Comparison of ENCODE assay signal across 14 cellular contexts in genomic region chr2:186526281-186526680, GRCh38. TPM values are rescaled to one million over a fixed set of nuclear protein-coding genes. Genes with fewer than 3 reads are reported as not detected.
DNase-seq lines count a peak whose midpoint lies in the region; ATAC-seq, FAIRE-seq and TF ChIP-seq lines count a peak whose summit lies in the region.
"Had no signal": no experiment of that assay in that cellular context is flagged by ENCODE, and none has a peak within 500 bp of the region (broad histone marks: within the 10 kb centered on the region; RNA-seq: fewer than 3 reads in every experiment).

No MANE protein-coding gene starts in this region.

- H2AFZ ChIP-seq in HepG2 (ENCODE audit: low read length) (no peak overlapping the region), endothelial cell of umbilical vein (ENCODE audit: low read depth, low read length) (no peak overlapping the region)

- in situ Hi-C loops in HepG2 (cut with HindIII; ENCODE audit: extremely low pct_ligation_motif_present, low pct_unique_long_range_greater_than_20kb) = no loop called here

- H3K9ac ChIP-seq in HepG2 (ENCODE audit: insufficient read depth, low read depth, low read length) = no peak overlapping the region
- H3K9ac ChIP-seq in endothelial cell of umbilical vein (replicated peaks; ENCODE audit: extremely low read depth, insufficient read depth, low read length) = no peak overlapping the region

- CTCF ChIA-PET in HepG2 (lab: Yijun Ruan, JAX; ENCODE audit: low intra/inter-chr PET ratio, low total read pairs) = no interaction called here
- CTCF ChIA-PET in endothelial cell of umbilical vein (lab: Charles Lee) = interaction anchor here (0.6 kb wide), 1 partner anchor 49 kb away, joined by 3 read pairs; no protein-coding TSS in a partner anchor
- CTCF ChIA-PET in GM10248 (lab: Yijun Ruan, JAX) = interaction anchor here (1.7 kb wide), 1 partner anchor 25 kb away, joined by 3 read pairs; no protein-coding TSS in a partner anchor

- POLR2A ChIA-PET in HepG2 (lab: Yijun Ruan, JAX) = interaction anchor here (1.3 kb wide), 1 partner anchor 63 kb away, joined by 3 read pairs; the partner anchor contains the start of gene ITGAV
- POLR2A ChIA-PET in endothelial cell of umbilical vein (lab: Charles Lee) = no interaction called here
- POLR2A ChIA-PET in GM10248 (lab: Yijun Ruan, JAX) = no interaction called here

- ATAC-seq in HepG2 = peak; percentile 16; the same call in 1 of the 3 replicates
- no peak for ATAC-seq in right lobe of liver
- no peak for ATAC-seq in GM21423 (IDR thresholded peaks at IDR 0.05; ENCODE audit: unreplicated experiment)
- ATAC-seq: GM12878 had no signal

- WGBS in HepG2 (ENCODE audit: low lambda C conversion rate) = 68% methylated on average over 2 of the region's 2 CpGs
- 52% methylated on average over 2 of the region's 2 CpGs for WGBS in right lobe of liver (ENCODE audit: insufficient coverage, low coverage, low lambda C conversion rate, missing lambda C conversion rate)

- intact Hi-C loops in HepG2 (cut with micrococcal nuclease; ENCODE audit: unreplicated experiment) = no loop called here
- intact Hi-C loops in right lobe of liver (cut with DNase I) = no loop called here
- intact Hi-C loops in endothelial cell of umbilical vein (cut with micrococcal nuclease) = no loop called here

- H3K79me2 ChIP-seq in HepG2 (ENCODE audit: insufficient read depth, low read length) (no peaks in the 10 kb centered on the region), endothelial cell of umbilical vein (ENCODE audit: control insufficient read depth, insufficient read depth, low read length) (no peaks in the 10 kb centered on the region)

- H3K4me2 ChIP-seq in HepG2 (ENCODE audit: low read depth, low read length) = no peak overlapping the region
- no peak overlapping the region for H3K4me2 ChIP-seq in endothelial cell of umbilical vein (ENCODE audit: insufficient read depth, low read length)

- H3K36me3 ChIP-seq in HepG2 (replicated peaks in 1 of 2; ENCODE audit: control insufficient read depth in 1 of 2, insufficient read depth in 2 of 2, low read length in 2 of 2) (no peaks in the 10 kb centered on the region; a peak in 1 of 5 replicates), right lobe of liver (peaks cover 0 to 1% (median 0%) of the 10 kb centered on the region in 4 donors), endothelial cell of umbilical vein (ENCODE audit: control insufficient read depth in 2 of 2, extremely low read depth in 1 of 2, insufficient read depth in 2 of 2, low read length in 2 of 2) (no peaks in the 10 kb centered on the region)

- DNase-seq in HepG2 (ENCODE audit: low spot score) = no peak
- no peak for DNase-seq in right lobe of liver
- peak; percentile 17 for DNase-seq in NCI-H226
- DNase-seq in endothelial cell of umbilical vein (ENCODE audit: low read depth, low spot score) = no peak
- DNase-seq in NCI-H1436 treated with DMSO at 0.1 percent for 48 hours (lab: John Stamatoyannopoulos, UW) = no peak
- no peak for DNase-seq in HTR-8/SVneo (ENCODE audit: insufficient read length, low spot score)
- DNase-seq in GM10248 (ENCODE audit: extremely low spot score) = no peak
- DNase-seq: Caco-2; CD8-positive, alpha-beta memory T cell; DMS53; Karpas-422 had no signal

- H3K27me3 ChIP-seq in HepG2 (ENCODE audit: control insufficient read depth in 1 of 2, insufficient read depth in 2 of 2, low read length in 2 of 2) (no peaks in the 10 kb centered on the region), right lobe of liver (no peaks in the 10 kb centered on the region), endothelial cell of umbilical vein (ENCODE audit: control insufficient read depth in 2 of 2, insufficient read depth in 2 of 2, low read length in 2 of 2) (no peaks in the 10 kb centered on the region)

- dilution Hi-C loops in endothelial cell of umbilical vein (cut with MboI; ENCODE audit: extremely low pct_ligation_motif_present, low sequenced_read_pairs) = no loop called here

- no peak for FAIRE-seq in HepG2 (lab: Jason Lieb, UNC)
- peak; percentile 21 for FAIRE-seq in endothelial cell of umbilical vein (lab: Jason Lieb, UNC)
- FAIRE-seq in HTR-8/SVneo (lab: Jason Lieb, UNC) = no peak
- FAIRE-seq: GM12878 had no signal

- H3K27ac ChIP-seq in HepG2 (ENCODE audit: extremely low read length, insufficient read depth, low read length) = no peak overlapping the region
- no peak overlapping the region for H3K27ac ChIP-seq in right lobe of liver
- H3K27ac ChIP-seq in endothelial cell of umbilical vein (ENCODE audit: insufficient read depth, low read depth, low read length) = no peak overlapping the region
- H3K27ac ChIP-seq: 22Rv1 had no signal

- no peaks in the 10 kb centered on the region for H3K9me1 ChIP-seq in endothelial cell of umbilical vein (replicated peaks; ENCODE audit: control insufficient read depth, extremely low read depth, insufficient read depth, low read length)

- H4K20me1 ChIP-seq in HepG2 (ENCODE audit: insufficient read depth, low read length) (no peaks in the 10 kb centered on the region), endothelial cell of umbilical vein (replicated peaks; ENCODE audit: control insufficient read depth, extremely low read depth, insufficient read depth, low read length) (no peaks in the 10 kb centered on the region)

- BruUV-seq in HepG2 (replicated peaks; lab: Mats Ljungman, UMichigan) = no TSS peak
- BruUV-seq in endothelial cell of umbilical vein (replicated peaks; lab: Mats Ljungman, UMichigan) = no TSS peak

- H3K4me1 ChIP-seq in HepG2 (ENCODE audit: insufficient read depth, low read length) (peaks cover 15% of the 10 kb centered on the region), right lobe of liver (no peaks in the 10 kb centered on the region), endothelial cell of umbilical vein (ENCODE audit: control insufficient read depth, extremely low read depth, insufficient read depth, low read length) (no peaks in the 10 kb centered on the region)

- no peak for TF ChIP-seq POLR2A in HepG2 (IDR thresholded peaks at IDR 0.05; ENCODE audit: insufficient read depth in 1 of 2, low read depth in 2 of 2, low read length in 2 of 2)
- TF ChIP-seq POLR2A in right lobe of liver (IDR thresholded peaks at IDR 0.05) = no peak
- TF ChIP-seq POLR2A in endothelial cell of umbilical vein (IDR thresholded peaks at IDR 0.05; ENCODE audit: low read depth, low read length) = no peak

- TF ChIP-seq EP300 in HepG2 (IDR thresholded peaks at IDR 0.05; ENCODE audit: low read depth in 2 of 2, low read length in 2 of 2) = no peak
- no peak for TF ChIP-seq EP300 in HepG2 (CRISPR knock-in tag; IDR thresholded peaks at IDR 0.05; ENCODE audit: borderline replicate concordance)

- TF ChIP-seq RAD21 in HepG2 (CRISPR knock-in tag; IDR thresholded peaks at IDR 0.05) = no peak

- H3K9me3 ChIP-seq in HepG2 (ENCODE audit: low read length) = no peaks in the 10 kb centered on the region
- no peaks in the 10 kb centered on the region for H3K9me3 ChIP-seq in right lobe of liver
- H3K9me3 ChIP-seq in endothelial cell of umbilical vein (replicated peaks; ENCODE audit: control insufficient read depth, insufficient read depth, low read length) = no peaks in the 10 kb centered on the region
- H3K9me3 ChIP-seq: Caco-2 had no signal

- TF ChIP-seq CTCF in HepG2 (CRISPR knock-in tag; IDR thresholded peaks at IDR 0.05) (no peak), right lobe of liver (IDR thresholded peaks at IDR 0.05) (no peak), endothelial cell of umbilical vein (IDR thresholded peaks at IDR 0.05; ENCODE audit: extremely low read depth in 1 of 2, insufficient read depth in 1 of 2, low read depth in 1 of 2, low read length in 2 of 2) (no peak), GM10248 (IDR thresholded peaks at IDR 0.05; ENCODE audit: control extremely low read depth, extremely low read depth, low read depth, missing control alignments) (no peak)

- H3K4me3 ChIP-seq in HepG2 (replicated peaks in 1 of 3; ENCODE audit: insufficient read depth in 1 of 3, low read depth in 2 of 3, low read length in 3 of 3) (no peak overlapping the region), right lobe of liver (no peak overlapping the region), endothelial cell of umbilical vein (replicated peaks in 1 of 3; ENCODE audit: insufficient read depth in 1 of 3, low read depth in 1 of 3, low read length in 3 of 3) (no peak overlapping the region)
- H3K4me3 ChIP-seq: GM12878 had no signal

RNA-seq across cellular contexts. Expression of gene ZC3H15, which starts 40.2 kb away (rescaled TPM):
- total RNA-seq in HepG2 (2016; rRNA removed; fragmentation: Illumina TruSeq; extraction: Trizol) = 168 and 286 TPM in 2 replicates
- total RNA-seq in HepG2 (2016; cell fraction: cytosol; rRNA removed; fragmentation: Illumina TruSeq; extraction: Trizol; ENCODE audit: low read depth) = 39.3 and 41.4 TPM in 2 replicates
- 174 and 286 TPM in 2 replicates for total RNA-seq in HepG2 (2016; cell fraction: insoluble cytoplasmic fraction; rRNA removed; fragmentation: Illumina TruSeq; extraction: Trizol)
- total RNA-seq in HepG2 (2016; cell fraction: membrane; rRNA removed; fragmentation: Illumina TruSeq; extraction: Trizol) = 84.8 and 91.5 TPM in 2 replicates
- 113 and 129 TPM in 2 replicates for total RNA-seq in HepG2 (2016; cell fraction: nucleus; rRNA removed; fragmentation: Illumina TruSeq; extraction: Trizol)
- 52.4 and 84.6 TPM in 2 replicates for polyA plus RNA-seq in HepG2 (2011; rRNA removed)
- polyA plus RNA-seq in HepG2 (2011; cell fraction: cytosol; rRNA removed) = 36.7 and 43.7 TPM in 2 replicates
- polyA plus RNA-seq in HepG2 (2011; cell fraction: nucleus; rRNA removed) = 37.4 and 45.3 TPM in 2 replicates
- polyA plus RNA-seq in HepG2 (2012) = 101 and 115 TPM in 2 replicates
- 19.6 and 19.9 TPM in 2 replicates for polyA plus RNA-seq in HepG2 (2016; cell fraction: cytosol; fragmentation: Illumina TruSeq; extraction: Trizol; ENCODE audit: low read depth)
- polyA plus RNA-seq in HepG2 (2016; cell fraction: insoluble cytoplasmic fraction; fragmentation: Illumina TruSeq; extraction: Trizol; ENCODE audit: low read depth) = 271 and 305 TPM in 2 replicates
- polyA plus RNA-seq in HepG2 (2016; cell fraction: membrane; fragmentation: Illumina TruSeq; extraction: Trizol; ENCODE audit: low read depth) = 50.1 and 56.6 TPM in 2 replicates
- polyA plus RNA-seq in HepG2 (2016; cell fraction: nucleus; fragmentation: Illumina TruSeq; extraction: Trizol; ENCODE audit: insufficient read depth, low read depth) = 191 and 195 TPM in 2 replicates
- 7.5 and 12.5 TPM in 2 replicates for polyA minus RNA-seq in HepG2 (2011; rRNA and poly(A)+ RNA removed; ENCODE audit: low replicate concordance)
- polyA minus RNA-seq in HepG2 (2011; cell fraction: cytosol; rRNA and poly(A)+ RNA removed) = 40.4 and 47.8 TPM in 2 replicates
- polyA minus RNA-seq in HepG2 (2011; cell fraction: nucleus; rRNA and poly(A)+ RNA removed) = 119 and 132 TPM in 2 replicates
- 10 to 100 TPM; 20.7 to 41.2 (median 30.5) TPM for total RNA-seq in right lobe of liver
- 64.5 and 65.1 TPM in 2 replicates for total RNA-seq in endothelial cell of umbilical vein
- 15.8 and 24.1 TPM in 2 replicates for polyA plus RNA-seq in endothelial cell of umbilical vein
- polyA plus RNA-seq in endothelial cell of umbilical vein (2011; cell fraction: cytosol; rRNA removed) = 50.5 and 52.6 TPM in 2 replicates
- 61.2 and 80.0 TPM in 2 replicates for polyA plus RNA-seq in endothelial cell of umbilical vein (2011; cell fraction: nucleus; rRNA removed)
- 70.9 and 112 TPM in 2 replicates for polyA plus RNA-seq in endothelial cell of umbilical vein (2012)
- 17.1 and 19.2 TPM in 2 replicates for polyA minus RNA-seq in endothelial cell of umbilical vein
- 54.8 TPM for polyA minus RNA-seq in endothelial cell of umbilical vein (2011; cell fraction: cytosol; rRNA and poly(A)+ RNA removed)
- polyA minus RNA-seq in endothelial cell of umbilical vein (2011; cell fraction: nucleus; rRNA and poly(A)+ RNA removed) = 31.2 and 52.2 TPM in 2 replicates
